In genomic region chr16:19963306-19963705, GRCh38 we compare ENCODE assay signal across 26 cellular contexts.
A peak's percentile ranks its signal among the peaks of the same experiment; 100 is the strongest.
DNase-seq lines count a peak whose midpoint lies in the region; ATAC-seq and TF ChIP-seq lines count a peak whose summit lies in the region.
"Had no signal": no experiment of that assay in that cellular context is flagged by ENCODE, and none has a peak within 500 bp of the region (broad histone marks: within the 10 kb centered on the region; RNA-seq: fewer than 3 reads in every experiment).

No MANE protein-coding gene starts in this region.

- CTCF ChIA-PET in SK-N-SH (lab: Yijun Ruan, JAX): interaction anchor here (0.9 to 1.2 kb wide), 2 partner anchors 29 to 56 kb away, joined by 3 to 6 read pairs; no protein-coding TSS in a partner anchor

- no peak overlapping the region for H2AFZ ChIP-seq in SK-N-SH (ENCODE audit: low read depth)
- H2AFZ ChIP-seq: PC-9 had no signal

- no peaks in the 10 kb centered on the region for H3K27me3 ChIP-seq in right atrium auricular region
- no peaks in the 10 kb centered on the region for H3K27me3 ChIP-seq in SK-N-SH (ENCODE audit: insufficient read depth)
- H3K27me3 ChIP-seq: breast epithelium, pancreas had no signal

- H3F3A ChIP-seq in SK-N-SH (replicated peaks; ENCODE audit: insufficient read depth): no peaks in the 10 kb centered on the region

- TF ChIP-seq CTCF in right atrium auricular region (IDR thresholded peaks at IDR 0.05) (no peak), SK-N-SH (IDR thresholded peaks at IDR 0.05) (no peak)

- no peak overlapping the region for H3K4me2 ChIP-seq in SK-N-SH
- H3K4me2 ChIP-seq: PC-9 had no signal

- H3K27ac ChIP-seq in right atrium auricular region: no peak overlapping the region
- no peak overlapping the region for H3K27ac ChIP-seq in SK-N-SH (ENCODE audit: low read depth in 2 of 2, low read length in 1 of 2)
- H3K27ac ChIP-seq: 22Rv1, breast epithelium, lower lobe of right lung, pancreas, PC-9 had no signal

- no peaks in the 10 kb centered on the region for H3K9me2 ChIP-seq in SK-N-SH

- no peak for ATAC-seq in GM21515 (IDR thresholded peaks at IDR 0.05; ENCODE audit: unreplicated experiment)
- ATAC-seq: activated CD8-positive, alpha-beta T cell treated with anti-CD3 and anti-CD28 coated beads for 36 hours; CD8-positive, alpha-beta T cell; K562; lower lobe of right lung; T-cell had no signal

- DNase-seq in DMS153 (lab: John Stamatoyannopoulos, UW) (peak; percentile 5), DMS153 treated with DMSO at 0.1 percent for 48 hours (lab: John Stamatoyannopoulos, UW; ENCODE audit: unreplicated experiment) (no peak), anterior cingulate cortex (lab: John Stamatoyannopoulos, UW) (peak in 30 of 58 donors; percentile 0 to 53 (median 6)), right atrium auricular region (ENCODE audit: low spot score) (peak; percentile 58), ureter (ENCODE audit: low spot score) (peak; percentile 54), KBM-7 (no peak), SK-N-SH (no peak)
- DNase-seq: activated CD8-positive, alpha-beta T cell treated with anti-CD3 and anti-CD28 coated beads for 36 hours; activated gamma-delta T cell treated with Interleukin-2 at 50 U/mL for 16 hours; activated T-cell treated with anti-CD3 and anti-CD28 coated beads for 4 hours; CD8-positive, alpha-beta T cell; cortex of kidney; GF-D8; GOT3; lower lobe of right lung; NCI-H1694 treated with DMSO at 0.1 percent for 48 hours; nephron progenitor cell; PC-9; SIG-M5; T-cell; trophoblast cell had no signal

- H3K36me3 ChIP-seq in right atrium auricular region (no peaks in the 10 kb centered on the region), SK-N-SH (replicated peaks in 1 of 2; ENCODE audit: control insufficient read depth in 1 of 2, insufficient read depth in 2 of 2, low read length in 1 of 2) (no peaks in the 10 kb centered on the region)
- H3K36me3 ChIP-seq: breast epithelium, lower lobe of right lung, pancreas had no signal

- H3K9ac ChIP-seq in SK-N-SH: no peak overlapping the region

- TF ChIP-seq EP300 in SK-N-SH (IDR thresholded peaks at IDR 0.05; ENCODE audit: borderline replicate concordance in 1 of 2, low read depth in 1 of 2, low read length in 1 of 2): no peak

- H3K9me3 ChIP-seq in right atrium auricular region (peaks cover 0 to 8% of the 10 kb centered on the region in 2 donors), SK-N-SH (no peaks in the 10 kb centered on the region)
- H3K9me3 ChIP-seq: breast epithelium, pancreas had no signal

- no peaks in the 10 kb centered on the region for H3K79me2 ChIP-seq in SK-N-SH (ENCODE audit: insufficient read depth)

- POLR2A ChIA-PET in SK-N-SH (lab: Yijun Ruan, JAX): no interaction called here

- no peaks in the 10 kb centered on the region for H4K20me1 ChIP-seq in SK-N-SH (ENCODE audit: insufficient read depth)

- TF ChIP-seq RAD21 in SK-N-SH (IDR thresholded peaks at IDR 0.05; ENCODE audit: low read length): no peak

- in situ Hi-C loops in KBM-7 (cut with MboI; ENCODE audit: low pct_unique_long_range_greater_than_20kb, low sequenced_read_pairs): no loop called here

- 33% methylated on average over 2 of the region's 4 CpGs for WGBS in SK-N-SH (ENCODE audit: low lambda C conversion rate)

- H3K4me1 ChIP-seq in right atrium auricular region (no peaks in the 10 kb centered on the region), SK-N-SH (ENCODE audit: control insufficient read depth in 1 of 2, insufficient read depth in 2 of 2, low read depth in 1 of 2, low read length in 1 of 2) (no peaks in the 10 kb centered on the region; a peak in 1 of 4 replicates)
- H3K4me1 ChIP-seq: breast epithelium, lower lobe of right lung, pancreas had no signal

- H3K4me3 ChIP-seq in right atrium auricular region: no peak overlapping the region
- no peak overlapping the region for H3K4me3 ChIP-seq in SK-N-SH (ENCODE audit: low read depth in 2 of 2, low read length in 1 of 2)
- H3K4me3 ChIP-seq: breast epithelium, K562, lower lobe of right lung, pancreas, PC-9 had no signal

TF ChIP-seq in SK-N-SH, 30 proteins besides CTCF, POLR2A, EP300 and RAD21:
- TF ChIP-seq USF1 (IDR thresholded peaks at IDR 0.05; ENCODE audit: borderline replicate concordance, low read depth): no peak
- TF ChIP-seq, protein P1, sequence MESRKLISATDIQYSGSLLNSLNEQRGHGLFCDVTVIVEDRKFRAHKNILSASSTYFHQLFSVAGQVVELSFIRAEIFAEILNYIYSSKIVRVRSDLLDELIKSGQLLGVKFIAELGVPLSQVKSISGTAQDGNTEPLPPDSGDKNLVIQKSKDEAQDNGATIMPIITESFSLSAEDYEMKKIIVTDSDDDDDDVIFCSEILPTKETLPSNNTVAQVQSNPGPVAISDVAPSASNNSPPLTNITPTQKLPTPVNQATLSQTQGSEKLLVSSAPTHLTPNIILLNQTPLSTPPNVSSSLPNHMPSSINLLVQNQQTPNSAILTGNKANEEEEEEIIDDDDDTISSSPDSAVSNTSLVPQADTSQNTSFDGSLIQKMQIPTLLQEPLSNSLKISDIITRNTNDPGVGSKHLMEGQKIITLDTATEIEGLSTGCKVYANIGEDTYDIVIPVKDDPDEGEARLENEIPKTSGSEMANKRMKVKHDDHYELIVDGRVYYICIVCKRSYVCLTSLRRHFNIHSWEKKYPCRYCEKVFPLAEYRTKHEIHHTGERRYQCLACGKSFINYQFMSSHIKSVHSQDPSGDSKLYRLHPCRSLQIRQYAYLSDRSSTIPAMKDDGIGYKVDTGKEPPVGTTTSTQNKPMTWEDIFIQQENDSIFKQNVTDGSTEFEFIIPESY (IDR thresholded peaks at IDR 0.05; ENCODE audit: borderline replicate concordance, low read depth): no peak
- no peak for TF ChIP-seq ELF1 (IDR thresholded peaks at IDR 0.05)
- no peak for TF ChIP-seq GABPA (IDR thresholded peaks at IDR 0.05; ENCODE audit: low read depth)
- TF ChIP-seq SIN3A (IDR thresholded peaks at IDR 0.05; ENCODE audit: borderline replicate concordance, low read depth, low read length): no peak
- TF ChIP-seq MXI1 (IDR thresholded peaks at IDR 0.05; ENCODE audit: low read depth, low read length): no peak
- TF ChIP-seq NRF1 (IDR thresholded peaks at IDR 0.05; ENCODE audit: low read depth, low read length): no peak
- TF ChIP-seq TEAD4 (IDR thresholded peaks at IDR 0.05; ENCODE audit: borderline replicate concordance, insufficient read depth): no peak
- TF ChIP-seq MAX (IDR thresholded peaks at IDR 0.05; ENCODE audit: low read depth): no peak
- TF ChIP-seq PBX3 (IDR thresholded peaks at IDR 0.05): no peak
- TF ChIP-seq, protein P2, sequence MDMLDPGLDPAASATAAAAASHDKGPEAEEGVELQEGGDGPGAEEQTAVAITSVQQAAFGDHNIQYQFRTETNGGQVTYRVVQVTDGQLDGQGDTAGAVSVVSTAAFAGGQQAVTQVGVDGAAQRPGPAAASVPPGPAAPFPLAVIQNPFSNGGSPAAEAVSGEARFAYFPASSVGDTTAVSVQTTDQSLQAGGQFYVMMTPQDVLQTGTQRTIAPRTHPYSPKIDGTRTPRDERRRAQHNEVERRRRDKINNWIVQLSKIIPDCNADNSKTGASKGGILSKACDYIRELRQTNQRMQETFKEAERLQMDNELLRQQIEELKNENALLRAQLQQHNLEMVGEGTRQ (IDR thresholded peaks at IDR 0.05; ENCODE audit: borderline replicate concordance, low read depth, low read length): no peak
- no peak for TF ChIP-seq RCOR1 (IDR thresholded peaks at IDR 0.05; ENCODE audit: low read length)
- TF ChIP-seq GATA2 (CRISPR knock-in tag; IDR thresholded peaks at IDR 0.05): no peak
- no peak for TF ChIP-seq RXRA (IDR thresholded peaks at IDR 0.05; ENCODE audit: borderline replicate concordance, low read depth)
- TF ChIP-seq YY1 (IDR thresholded peaks at IDR 0.05; ENCODE audit: low read depth): no peak

Comparison
In these comparisons a context has a peak if more than half of its experiments do, and no peak if none do; other contexts are left out.
1. DNase-seq: peak in DMS153 (single experiment), anterior cingulate cortex (30 of 58), right atrium auricular region (single experiment) and ureter (single experiment); none in DMS153 treated with DMSO at 0.1 percent for 48 hours (single experiment), KBM-7 (single experiment) and SK-N-SH (single experiment).